8 cellular contexts compared by ENCODE assay signal in genomic region chr10:86969421-86970041, GRCh38. TPM values are rescaled to one million over a fixed set of nuclear protein-coding genes. Genes with fewer than 3 reads are reported as not detected.
DNase-seq lines count a peak whose midpoint lies in the region; ATAC-seq and TF ChIP-seq lines count a peak whose summit lies in the region.

No MANE protein-coding gene starts in this region.

- H3K9ac ChIP-seq in skeletal muscle tissue (ENCODE audit: low read depth in 1 of 3, low read length in 3 of 3): peak overlapping the region; percentile 86 to 96 (median 92)

- H3K4me1 ChIP-seq in right cardiac atrium (ENCODE audit: control insufficient read depth, insufficient read depth, low read length) (peaks cover 19% of the 10 kb centered on the region), skeletal muscle tissue (ENCODE audit: control insufficient read depth in 3 of 3, insufficient read depth in 3 of 3, low read length in 3 of 3) (peaks cover 42 to 60% (median 52%) of the 10 kb centered on the region in 3 donors)

- no peak for TF ChIP-seq CTCF in WTC11 (IDR thresholded peaks at IDR 0.05)

- WGBS in right cardiac atrium: 45% methylated on average over 8 of the region's 8 CpGs

- intact Hi-C loops in right cardiac atrium (cut with DNase I): loop anchor here in 1 of 4 donors (10.0 kb wide), 1 partner anchor 125 kb away; the partner anchor contains the start of genes GLUD1 and SHLD2

- no peak overlapping the region for H3K4me3 Mint-ChIP-seq in WTC11

- H3K4me1 Mint-ChIP-seq in WTC11: peaks cover 58% of the 10 kb centered on the region

- DNase-seq in GM03348 (ENCODE audit: low spot score): peak; percentile 44
- DNase-seq in WTC11 (ENCODE audit: low spot score): peak; percentile 10
- DNase-seq in right cardiac atrium: peak in 2 of 3 donors; percentile 64 to 66
- DNase-seq in NCI-H226: no peak
- DNase-seq in COR-L47 (lab: John Stamatoyannopoulos, UW): no peak
- no peak for DNase-seq in NCI-H510A (lab: John Stamatoyannopoulos, UW)
- DNase-seq in left lobe of liver (ENCODE audit: low spot score): no peak

- POLR2A ChIA-PET in WTC11 (lab: Charles Lee): interaction anchor here (1.0 to 1.6 kb wide), 4 partner anchors 9 to 123 kb away, joined by 3 to 5 read pairs (median 4); no protein-coding TSS in a partner anchor

- peak overlapping the region; percentile 90 for H3K27ac ChIP-seq in right cardiac atrium (ENCODE audit: low read length)
- H3K27ac ChIP-seq in skeletal muscle tissue (ENCODE audit: low read depth, low read length): peak overlapping the region; percentile 99

- H3K9me3 ChIP-seq in right cardiac atrium (ENCODE audit: control insufficient read depth, low read length): no peaks in the 10 kb centered on the region
- no peaks in the 10 kb centered on the region for H3K9me3 ChIP-seq in skeletal muscle tissue (ENCODE audit: control insufficient read depth in 3 of 3, low read length in 3 of 3)

- H3K9me3 Mint-ChIP-seq in WTC11: no peaks in the 10 kb centered on the region

- H3K36me3 ChIP-seq in skeletal muscle tissue (ENCODE audit: control insufficient read depth in 3 of 3, insufficient read depth in 3 of 3, low read length in 3 of 3): no peaks in the 10 kb centered on the region

- ATAC-seq in WTC11: no peak
- peak; percentile 0 to 1 for ATAC-seq in right cardiac atrium
- ATAC-seq in left lobe of liver: no peak

- no peaks in the 10 kb centered on the region for H3K36me3 Mint-ChIP-seq in WTC11

- H3K4me3 ChIP-seq in right cardiac atrium (ENCODE audit: low read length): peak overlapping the region; percentile 55
- H3K4me3 ChIP-seq in skeletal muscle tissue (ENCODE audit: low read length in 3 of 3): peak overlapping the region; percentile 83 to 88 (median 85)

- peaks cover 62% of the 10 kb centered on the region for H3K27me3 Mint-ChIP-seq in WTC11 (ENCODE audit: low read depth)

- H3K27me3 ChIP-seq in right cardiac atrium (ENCODE audit: control insufficient read depth, insufficient read depth) (no peaks in the 10 kb centered on the region), skeletal muscle tissue (ENCODE audit: control insufficient read depth in 3 of 3, insufficient read depth in 3 of 3, low read length in 3 of 3) (peaks cover 0 to 5% (median 0%) of the 10 kb centered on the region in 3 donors)

- CTCF ChIA-PET in WTC11 (lab: Charles Lee): interaction anchor here (1.2 to 13.7 kb wide), 6 partner anchors 9 to 285 kb away, joined by 3 to 462 read pairs (median 19); partner anchors contain the start of genes MMRN2 and SNCG

- no peak overlapping the region for H3K27ac Mint-ChIP-seq in WTC11

TF ChIP-seq in WTC11, 78 proteins besides CTCF, POLR2A, EP300 and RAD21 (continues in another document):
- TF ChIP-seq GABPB1 (CRISPR knock-in tag; IDR thresholded peaks at IDR 0.05) (no peak), ZNF532 (CRISPR knock-in tag; IDR thresholded peaks at IDR 0.05; ENCODE audit: borderline replicate concordance) (no peak), SMAD3 (CRISPR knock-in tag; IDR thresholded peaks at IDR 0.05; ENCODE audit: borderline replicate concordance) (no peak), NFE2L1 (CRISPR knock-in tag; IDR thresholded peaks at IDR 0.05) (no peak), NFATC4 (CRISPR knock-in tag; IDR thresholded peaks at IDR 0.05) (no peak), USF1 (CRISPR knock-in tag; IDR thresholded peaks at IDR 0.05) (no peak), CREM (CRISPR knock-in tag; IDR thresholded peaks at IDR 0.05) (no peak), HMGA2 (CRISPR knock-in tag; IDR thresholded peaks at IDR 0.05) (no peak), ZNF396 (CRISPR knock-in tag; IDR thresholded peaks at IDR 0.05; ENCODE audit: borderline replicate concordance) (no peak), AFF4 (CRISPR knock-in tag; IDR thresholded peaks at IDR 0.05; ENCODE audit: borderline replicate concordance) (no peak), PREB (CRISPR knock-in tag; IDR thresholded peaks at IDR 0.05; ENCODE audit: borderline replicate concordance) (no peak), JAZF1 (CRISPR knock-in tag; IDR thresholded peaks at IDR 0.05) (no peak), ZNF138 (CRISPR knock-in tag; conservative IDR thresholded peaks at IDR 0.05) (no peak)

RNA-seq across cellular contexts. Expression of gene ADIRF, which starts 1.2 kb away (rescaled TPM):
- total RNA-seq in WTC11 (2021) (0.30 to 1.0 TPM (median 0.70 TPM) in 3 replicates), right cardiac atrium (100 to 1,000 TPM in 1 of 4 donors, 10 to 100 TPM in 3; 69.0 to 122 (median 75.7) TPM), skeletal muscle tissue (11.5 TPM), left lobe of liver (79.3 TPM)
- polyA plus RNA-seq in right cardiac atrium: 215 TPM

RNA-seq across cellular contexts. Expression of gene SNCG, which starts 11.1 kb away (rescaled TPM):
- total RNA-seq in WTC11 (2021): 8.4 to 14.3 TPM (median 12.0 TPM) in 3 replicates
- 10 to 100 TPM; 10.8 to 22.0 (median 15.6) TPM for total RNA-seq in right cardiac atrium
- 30.2 TPM for polyA plus RNA-seq in right cardiac atrium
- total RNA-seq in skeletal muscle tissue: 4.2 TPM
- 2.0 TPM for total RNA-seq in left lobe of liver

RNA-seq across cellular contexts. Expression of gene MMRN2, which starts 12.1 kb away (rescaled TPM):
- 1.7 to 2.8 TPM (median 2.4 TPM) in 3 replicates for total RNA-seq in WTC11 (2021)
- total RNA-seq in right cardiac atrium: 10 to 100 TPM; 32.4 to 65.5 (median 42.5) TPM
- 19.8 TPM for polyA plus RNA-seq in right cardiac atrium
- 25.6 TPM for total RNA-seq in skeletal muscle tissue
- 9.6 TPM for total RNA-seq in left lobe of liver

RNA-seq across cellular contexts. Expression of gene FAM25A, which starts 50.6 kb away (rescaled TPM):
- total RNA-seq in WTC11 (2021) (not detected in 3 replicates), right cardiac atrium (not detected), skeletal muscle tissue (not detected), left lobe of liver (not detected)
- not detected for polyA plus RNA-seq in right cardiac atrium

Comparison
In these comparisons a context has a peak if more than half of its experiments do, and no peak if none do; other contexts are left out.
1. DNase-seq: peak in GM03348 (single experiment), WTC11 (single experiment) and right cardiac atrium (2 of 3); none in NCI-H226 (single experiment), COR-L47 (single experiment), NCI-H510A (single experiment) and left lobe of liver (single experiment).
2. ATAC-seq: peak in right cardiac atrium (2 of 2); none in WTC11 (single experiment) and left lobe of liver (single experiment).